In genomic region chr14:45041641-45042040, GRCh38 we compare ENCODE assay signal across 7 cellular contexts.
"Had no signal": no experiment of that assay in that cellular context is flagged by ENCODE, and none has a peak within 500 bp of the region (broad histone marks: within the 10 kb centered on the region; RNA-seq: fewer than 3 reads in every experiment).

No MANE protein-coding gene starts in this region.

- DNase-seq: H9, HCEC 1CT, KBM-7 had no signal

- H2AFZ ChIP-seq: GM23338 had no signal

- FAIRE-seq: H1, H54, HTR-8/SVneo had no signal

- H3K4me2 ChIP-seq: GM23338 had no signal

- H3K4me3 ChIP-seq: GM23338 had no signal

- ATAC-seq: GM23338 had no signal
